In genomic region chr1:208233546-208233945, GRCh38 we compare ENCODE assay signal across 9 cellular contexts. TPM values are rescaled to one million over a fixed set of nuclear protein-coding genes. Genes with fewer than 3 reads are reported as not detected.
A peak's percentile ranks its signal among the peaks of the same experiment; 100 is the strongest.
DNase-seq lines count a peak whose midpoint lies in the region; FAIRE-seq and TF ChIP-seq lines count a peak whose summit lies in the region.
"Had no signal": no experiment of that assay in that cellular context is flagged by ENCODE, and none has a peak within 500 bp of the region (broad histone marks: within the 10 kb centered on the region; RNA-seq: fewer than 3 reads in every experiment).

No MANE protein-coding gene starts in this region.

- peaks cover 3% of the 10 kb centered on the region for H3K36me3 Mint-ChIP-seq in glutamatergic neuron (ENCODE audit: unreplicated experiment)

- H3K36me3 ChIP-seq in HUES48 (ENCODE audit: control insufficient read depth, insufficient read depth, low read length) (no peaks in the 10 kb centered on the region), small intestine (ENCODE audit: control insufficient read depth in 2 of 2, insufficient read depth in 2 of 2, low read length in 2 of 2) (no peaks in the 10 kb centered on the region)

- peaks cover 5% of the 10 kb centered on the region; the same call in 1 of the 2 replicates for H3K27me3 ChIP-seq in HUES48 (ENCODE audit: control insufficient read depth, insufficient read depth, low read length)
- no peaks in the 10 kb centered on the region for H3K27me3 ChIP-seq in small intestine (ENCODE audit: control insufficient read depth in 2 of 2, insufficient read depth in 2 of 2, low read length in 2 of 2)

- H3K4me1 ChIP-seq in HUES48 (ENCODE audit: control insufficient read depth, insufficient read depth, low read length): peaks cover 47% of the 10 kb centered on the region
- H3K4me1 ChIP-seq in small intestine (ENCODE audit: control insufficient read depth in 2 of 2, insufficient read depth in 1 of 2, low read depth in 1 of 2, low read length in 1 of 2): peaks cover 10 to 12% of the 10 kb centered on the region in 2 donors

- H3K4me3 Mint-ChIP-seq in glutamatergic neuron (ENCODE audit: unreplicated experiment): peak overlapping the region; percentile 82

- H3K9ac ChIP-seq in HUES48 (ENCODE audit: low read depth, low read length): no peak overlapping the region

- H3K27ac ChIP-seq in HUES48 (ENCODE audit: low read depth, low read length) (peak overlapping the region; percentile 24), small intestine (ENCODE audit: low read depth in 1 of 2, low read length in 1 of 2) (no peak overlapping the region)

- TF ChIP-seq CTCF in glutamatergic neuron (IDR thresholded peaks at IDR 0.05; ENCODE audit: partially characterized antibody, unreplicated experiment): no peak
- TF ChIP-seq CTCF in GM10266 (IDR thresholded peaks at IDR 0.05; ENCODE audit: control insufficient read depth, insufficient read depth, low read depth, missing control alignments): no peak

- DNase-seq in NCI-H748 (lab: John Stamatoyannopoulos, UW; ENCODE audit: unreplicated experiment): peak; percentile 98
- DNase-seq in glutamatergic neuron: peak; percentile 70
- DNase-seq in pons (ENCODE audit: low spot score): peak; percentile 89
- no peak for DNase-seq in OCI-M1 (lab: John Stamatoyannopoulos, UW)
- DNase-seq in small intestine: no peak
- no peak for DNase-seq in GM10266 (ENCODE audit: extremely low spot score)
- no peak for DNase-seq in activated naive CD4-positive, alpha-beta T cell treated with anti-CD3 and anti-CD28 coated beads, Interleukin-2, amount 50 U/mL, for 16 hours
- DNase-seq: RPMI8226 had no signal

- H3K4me1 Mint-ChIP-seq in glutamatergic neuron (ENCODE audit: low read depth, unreplicated experiment): peaks cover 69% of the 10 kb centered on the region

- FAIRE-seq in small intestine (lab: Jason Lieb, UNC): no peak

- 30 to 50% (median 43%) methylated on average over 5 of the region's 5 CpGs for WGBS in small intestine, 3 donors

- H3K9me3 Mint-ChIP-seq in glutamatergic neuron (ENCODE audit: unreplicated experiment): peaks cover 9% of the 10 kb centered on the region

- H3K4me3 ChIP-seq in HUES48 (ENCODE audit: low read depth, low read length) (no peak overlapping the region), small intestine (ENCODE audit: low read depth in 1 of 2, low read length in 2 of 2) (no peak overlapping the region)

- H3K27me3 Mint-ChIP-seq in glutamatergic neuron (ENCODE audit: unreplicated experiment): peaks cover 6% of the 10 kb centered on the region

- H3K9me3 ChIP-seq in HUES48 (ENCODE audit: control insufficient read depth, insufficient read depth, low read length): no peaks in the 10 kb centered on the region
- no peaks in the 10 kb centered on the region for H3K9me3 ChIP-seq in small intestine (ENCODE audit: control insufficient read depth, low read depth)

- H3K27ac Mint-ChIP-seq in glutamatergic neuron (ENCODE audit: unreplicated experiment): peak overlapping the region; percentile 96

RNA-seq across cellular contexts. Expression of gene PLXNA2, which starts 10.6 kb away (rescaled TPM):
- 66.0 TPM for total RNA-seq in glutamatergic neuron (ENCODE audit: unreplicated experiment)
- polyA plus RNA-seq in small intestine: 10 to 100 TPM; 10.7 to 17.8 (median 12.5) TPM

Comparison
In these comparisons a context has a peak if more than half of its experiments do, and no peak if none do; other contexts are left out.
1. DNase-seq: peak in NCI-H748 (single experiment), glutamatergic neuron (single experiment) and pons (single experiment); none in OCI-M1 (single experiment), small intestine (single experiment), GM10266 (single experiment) and activated naive CD4-positive, alpha-beta T cell treated with anti-CD3 and anti-CD28 coated beads, Interleukin-2, amount 50 U/mL, for 16 hours (single experiment).